Comparison of ENCODE assay signal across 10 cellular contexts in genomic region chr2:233449071-233449901, GRCh38.
DNase-seq lines count a peak whose midpoint lies in the region; ATAC-seq, FAIRE-seq and TF ChIP-seq lines count a peak whose summit lies in the region.
"Had no signal": no experiment of that assay in that cellular context is flagged by ENCODE, and none has a peak within 500 bp of the region (broad histone marks: within the 10 kb centered on the region; RNA-seq: fewer than 3 reads in every experiment).

No MANE protein-coding gene starts in this region.

- no peaks in the 10 kb centered on the region for H3K27me3 ChIP-seq in left lung

- no peaks in the 10 kb centered on the region for H3K9me3 Mint-ChIP-seq in stimulated activated memory B cell treated with anti-CD40 and anti-IgM and Interleukin-4, amounts not matched to agents 10 μg/mL and 1 μg/mL and 100 μg/mL, for 72 hours

- H3K27ac ChIP-seq in A549 (peak overlapping the region; percentile 93 to 94), coronary artery (no peak overlapping the region), left lung (no peak overlapping the region)

- DNase-seq in A549 (ENCODE audit: low read depth in 1 of 2, low spot score in 1 of 2) (peak; percentile 68 to 77), HT-29 (ENCODE audit: low spot score) (peak; percentile 84), coronary artery (ENCODE audit: low spot score) (no peak), left lung (peak in 1 of 2 donors; percentile 36), GF-D8 (lab: John Stamatoyannopoulos, UW) (no peak)

- H3K36me3 Mint-ChIP-seq in stimulated activated memory B cell treated with anti-CD40 and anti-IgM and Interleukin-4, amounts not matched to agents 10 μg/mL and 1 μg/mL and 100 μg/mL, for 72 hours = peaks cover 81% of the 10 kb centered on the region

- H3K4me3 Mint-ChIP-seq in stimulated activated memory B cell treated with anti-CD40 and anti-IgM and Interleukin-4, amounts not matched to agents 10 μg/mL and 1 μg/mL and 100 μg/mL, for 72 hours = no peak overlapping the region

- POLR2A ChIA-PET in A549 (lab: Yijun Ruan, JAX) = interaction anchor here (1.1 to 2.3 kb wide), 2 partner anchors 23 to 384 kb away, joined by 4 to 11 read pairs; no protein-coding TSS in a partner anchor

- H3K4me1 Mint-ChIP-seq in stimulated activated memory B cell treated with anti-CD40 and anti-IgM and Interleukin-4, amounts not matched to agents 10 μg/mL and 1 μg/mL and 100 μg/mL, for 72 hours = peaks cover 8% of the 10 kb centered on the region

- peaks cover 0 to 100% of the 10 kb centered on the region in 2 donors for H3K36me3 ChIP-seq in left lung

- H3K4me1 ChIP-seq in A549 (peaks cover 62% of the 10 kb centered on the region), left lung (no peaks in the 10 kb centered on the region)

- TF ChIP-seq EP300 in A549 (IDR thresholded peaks at IDR 0.05) = no peak

- intact Hi-C loops in left lung (cut with DNase I) = no loop called here

- 63% methylated on average over 22 of the region's 31 CpGs for WGBS in A549 (ENCODE audit: missing lambda C conversion rate)

- H3K27me3 Mint-ChIP-seq in stimulated activated memory B cell treated with anti-CD40 and anti-IgM and Interleukin-4, amounts not matched to agents 10 μg/mL and 1 μg/mL and 100 μg/mL, for 72 hours = no peaks in the 10 kb centered on the region

- TF ChIP-seq POLR2A in A549 (IDR thresholded peaks at IDR 0.05; ENCODE audit: low read length) = no peak

- H3K9me3 ChIP-seq in A549 (no peaks in the 10 kb centered on the region), left lung (no peaks in the 10 kb centered on the region)

- CTCF ChIA-PET in A549 (lab: Yijun Ruan, JAX) = interaction anchor here (0.6 to 20.8 kb wide), 34 partner anchors 9 to 409 kb away, joined by 3 to 356 read pairs (median 5); partner anchors contain the start of genes DGKD and UGT1A5

- H3K4me3 ChIP-seq in A549 = no peak overlapping the region
- H3K4me3 ChIP-seq in coronary artery = no peak overlapping the region
- no peak overlapping the region for H3K4me3 ChIP-seq in left lung

- ATAC-seq in A549 (peak; percentile 67 to 74), left lung (peak; percentile 75), HG02981 (IDR thresholded peaks at IDR 0.05; ENCODE audit: unreplicated experiment) (no peak), GM18870 (IDR thresholded peaks at IDR 0.05; ENCODE audit: unreplicated experiment) (no peak)
- no peak for ATAC-seq in stimulated activated memory B cell treated with anti-CD40 and anti-IgM and Interleukin-4, amounts not matched to agents 10 μg/mL and 1 μg/mL and 100 μg/mL, for 72 hours

- peak; percentile 74 to 79 for TF ChIP-seq RAD21 in A549 (conservative IDR thresholded peaks at IDR 0.05 in 1 of 2, IDR thresholded peaks at IDR 0.05 in 1 of 2)

- no peak for FAIRE-seq in A549 (lab: Jason Lieb, UNC)
- FAIRE-seq: islet of Langerhans, RCC 7860 had no signal

- peak; percentile 65 for TF ChIP-seq CTCF in A549 (IDR thresholded peaks at IDR 0.05)
- TF ChIP-seq CTCF in coronary artery (IDR thresholded peaks at IDR 0.05) = peak; percentile 78
- peak; percentile 44 to 54 for TF ChIP-seq CTCF in left lung (IDR thresholded peaks at IDR 0.05)

- peak overlapping the region; percentile 46 for H3K4me2 ChIP-seq in A549

- no peak overlapping the region for H3K27ac Mint-ChIP-seq in stimulated activated memory B cell treated with anti-CD40 and anti-IgM and Interleukin-4, amounts not matched to agents 10 μg/mL and 1 μg/mL and 100 μg/mL, for 72 hours

TF ChIP-seq in A549, 52 proteins besides CTCF, POLR2A, EP300 and RAD21:
- no peak for TF ChIP-seq MAX (IDR thresholded peaks at IDR 0.05)
- no peak for TF ChIP-seq ZSCAN20 (CRISPR knock-in tag; IDR thresholded peaks at IDR 0.05)
- no peak for TF ChIP-seq KDM1A (IDR thresholded peaks at IDR 0.05; ENCODE audit: low read depth)
- TF ChIP-seq HEYL (CRISPR knock-in tag; IDR thresholded peaks at IDR 0.05) = no peak
- TF ChIP-seq REST (IDR thresholded peaks at IDR 0.05) = no peak
- TF ChIP-seq GATA3 (IDR thresholded peaks at IDR 0.05; ENCODE audit: borderline replicate concordance) = 0 out of 2 replicates have a peak, but pooled peaks have one; percentile 12
- no peak for TF ChIP-seq CHD2 (IDR thresholded peaks at IDR 0.05; ENCODE audit: low read length, partially characterized antibody)
- no peak for TF ChIP-seq HOXA7 (CRISPR knock-in tag; IDR thresholded peaks at IDR 0.05)
- no peak for TF ChIP-seq CBX8 (IDR thresholded peaks at IDR 0.05)
- TF ChIP-seq NR3C1 (IDR thresholded peaks at IDR 0.05) = no peak
- peak; percentile 78 for TF ChIP-seq SMC3 (IDR thresholded peaks at IDR 0.05)
- TF ChIP-seq KDM5A (IDR thresholded peaks at IDR 0.05) = no peak
- TF ChIP-seq NPAS2 (CRISPR knock-in tag; IDR thresholded peaks at IDR 0.05; ENCODE audit: borderline replicate concordance) = no peak
- TF ChIP-seq RFX5 (IDR thresholded peaks at IDR 0.05) = no peak
- TF ChIP-seq HES2 (IDR thresholded peaks at IDR 0.05) = no peak

Comparison
In these comparisons a context has a peak if more than half of its experiments do, and no peak if none do; other contexts are left out.
1. ATAC-seq: peak in A549 (2 of 2) and left lung (single experiment); none in HG02981 (single experiment), GM18870 (single experiment) and stimulated activated memory B cell treated with anti-CD40 and anti-IgM and Interleukin-4, amounts not matched to agents 10 μg/mL and 1 μg/mL and 100 μg/mL, for 72 hours (single experiment).
2. DNase-seq: peak in A549 (2 of 2) and HT-29 (single experiment); none in coronary artery (single experiment) and GF-D8 (single experiment).
3. H3K27ac ChIP-seq: peak in A549 (2 of 2); none in coronary artery (0 of 2) and left lung (0 of 2).
4. Peak in every context shown above with its lines, with median percentiles within 50 percentile points of each other: CTCF ChIP-seq.